8 cellular contexts compared by ENCODE assay signal in the genomic region with DNA sequence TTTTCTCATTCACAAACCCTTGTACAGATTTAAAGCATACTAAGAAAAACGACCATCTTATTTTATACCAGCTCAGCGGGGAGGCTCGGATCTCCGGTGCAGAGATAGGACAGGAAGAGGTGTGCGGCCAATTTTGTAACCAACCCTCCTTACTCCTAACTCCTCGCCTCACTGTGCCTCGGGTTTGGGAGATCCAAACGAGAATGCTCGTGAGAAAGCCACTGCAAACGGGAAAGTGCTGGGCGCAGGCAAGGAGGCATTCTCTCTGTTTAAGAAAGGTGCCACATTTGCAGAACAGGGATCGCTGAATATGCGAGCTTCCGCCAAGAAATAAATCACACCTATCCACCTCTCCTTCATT. TPM values are rescaled to one million over a fixed set of nuclear protein-coding genes. Genes with fewer than 3 reads are reported as not detected.
DNase-seq lines count a peak whose midpoint lies in the region; ATAC-seq, FAIRE-seq and TF ChIP-seq lines count a peak whose summit lies in the region.

No MANE protein-coding gene starts in this region.

- H3K4me2 ChIP-seq in hepatocyte (peak overlapping the region; percentile 92), smooth muscle cell (peak overlapping the region; percentile 95)

- peaks cover 37% of the 10 kb centered on the region for H3K4me1 ChIP-seq in CD4-positive, CD25-positive, alpha-beta regulatory T cell (ENCODE audit: control insufficient read depth, insufficient read depth, low read length, poor library complexity, severe bottlenecking)
- peaks cover 7% of the 10 kb centered on the region for H3K4me1 ChIP-seq in hepatocyte (ENCODE audit: insufficient read depth)
- H3K4me1 ChIP-seq in smooth muscle cell (ENCODE audit: low read depth) = peaks cover 12% of the 10 kb centered on the region

- peak overlapping the region; percentile 69 for H3K27ac ChIP-seq in CD4-positive, CD25-positive, alpha-beta regulatory T cell (ENCODE audit: insufficient read depth, low read length, poor library complexity, severe bottlenecking)
- H3K27ac ChIP-seq in hepatocyte (peak overlapping the region; percentile 99), smooth muscle cell (ENCODE audit: low read depth) (peak overlapping the region; percentile 92)

- ATAC-seq in CD4-positive, CD25-positive, alpha-beta regulatory T cell (ENCODE audit: low read depth in 2 of 2) = no peak
- ATAC-seq in HG03095 (IDR thresholded peaks at IDR 0.05; ENCODE audit: unreplicated experiment) = no peak

- DNase-seq in CD4-positive, CD25-positive, alpha-beta regulatory T cell = peak in 2 of 3 donors; percentile 8 to 48
- DNase-seq in H54 (ENCODE audit: insufficient read length, low spot score) = peak; percentile 1
- peak; percentile 31 for DNase-seq in activated CD4-positive, alpha-beta memory T cell treated with anti-CD3 and anti-CD28 coated beads for 36 hours
- peak; percentile 10 for DNase-seq in hepatocyte (ENCODE audit: low spot score)
- no peak for DNase-seq in smooth muscle cell (lab: John Stamatoyannopoulos, UW; ENCODE audit: unreplicated experiment)
- no peak for DNase-seq in GOT3 (lab: John Stamatoyannopoulos, UW)
- no peak for DNase-seq in G401 (ENCODE audit: low spot score)

- TF ChIP-seq POLR2A in H54 (IDR thresholded peaks at IDR 0.05; ENCODE audit: low read depth, low read length) = no peak

- peaks cover 15% of the 10 kb centered on the region for H3K36me3 Mint-ChIP-seq in CD4-positive, CD25-positive, alpha-beta regulatory T cell
- H3K36me3 Mint-ChIP-seq in activated CD4-positive, alpha-beta memory T cell treated with anti-CD3 and anti-CD28 coated beads for 36 hours = peaks cover 23% of the 10 kb centered on the region

- in situ Hi-C loops in G401 (cut with HindIII; ENCODE audit: low sequenced_read_pairs) = no loop called here

- H3K36me3 ChIP-seq in CD4-positive, CD25-positive, alpha-beta regulatory T cell (ENCODE audit: control insufficient read depth, insufficient read depth, low read length) = peaks cover 15% of the 10 kb centered on the region
- H3K36me3 ChIP-seq in hepatocyte (replicated peaks; ENCODE audit: insufficient read depth, low read depth) (no peaks in the 10 kb centered on the region), smooth muscle cell (ENCODE audit: low read depth) (no peaks in the 10 kb centered on the region)

- no peak for FAIRE-seq in H54 (lab: Jason Lieb, UNC)

- H2AFZ ChIP-seq in hepatocyte (peak overlapping the region; percentile 85), smooth muscle cell (ENCODE audit: low read depth) (no peak overlapping the region)

- peak overlapping the region; percentile 87 to 92 (median 91) for H3K27ac Mint-ChIP-seq in CD4-positive, CD25-positive, alpha-beta regulatory T cell
- H3K27ac Mint-ChIP-seq in activated CD4-positive, alpha-beta memory T cell treated with anti-CD3 and anti-CD28 coated beads for 36 hours = peak overlapping the region; percentile 76

- H3K79me2 ChIP-seq in hepatocyte (peaks cover 39% of the 10 kb centered on the region), smooth muscle cell (ENCODE audit: low read depth) (peaks cover 30% of the 10 kb centered on the region)

- peak overlapping the region; percentile 31 to 97 (median 94) for H3K4me3 Mint-ChIP-seq in CD4-positive, CD25-positive, alpha-beta regulatory T cell
- H3K4me3 Mint-ChIP-seq in activated CD4-positive, alpha-beta memory T cell treated with anti-CD3 and anti-CD28 coated beads for 36 hours = peak overlapping the region; percentile 90

- no peaks in the 10 kb centered on the region for H3F3A ChIP-seq in smooth muscle cell (ENCODE audit: low read depth)

- intact Hi-C loops in activated CD4-positive, alpha-beta memory T cell treated with anti-CD3 and anti-CD28 coated beads for 36 hours (cut with micrococcal nuclease) = loop anchor here (1.0 to 10.0 kb wide), 7 partner anchors 25 to 844 kb away; a partner anchor contains a TSS

- no peaks in the 10 kb centered on the region for H3K27me3 ChIP-seq in CD4-positive, CD25-positive, alpha-beta regulatory T cell (ENCODE audit: control insufficient read depth, insufficient read depth, low read length)
- H3K27me3 ChIP-seq in hepatocyte (no peaks in the 10 kb centered on the region), smooth muscle cell (ENCODE audit: low read depth) (no peaks in the 10 kb centered on the region)

- CTCF ChIA-PET in activated CD4-positive, alpha-beta memory T cell treated with anti-CD3 and anti-CD28 coated beads for 36 hours (lab: Charles Lee) = interaction anchor here (0.6 to 2.5 kb wide), 6 partner anchors 25 to 349 kb away, joined by 3 to 23 read pairs (median 4); no protein-coding TSS in a partner anchor

- peak overlapping the region; percentile 96 for H3K4me3 ChIP-seq in CD4-positive, CD25-positive, alpha-beta regulatory T cell (ENCODE audit: low read depth, low read length)
- H3K4me3 ChIP-seq in hepatocyte = peak overlapping the region; percentile 86
- H3K4me3 ChIP-seq in smooth muscle cell = peak overlapping the region; percentile 85

- H3K4me1 Mint-ChIP-seq in CD4-positive, CD25-positive, alpha-beta regulatory T cell = peaks cover 15 to 51% (median 33%) of the 10 kb centered on the region in 4 donors
- peaks cover 29% of the 10 kb centered on the region for H3K4me1 Mint-ChIP-seq in activated CD4-positive, alpha-beta memory T cell treated with anti-CD3 and anti-CD28 coated beads for 36 hours (ENCODE audit: low read depth)

- H3K9me3 ChIP-seq in CD4-positive, CD25-positive, alpha-beta regulatory T cell (ENCODE audit: control insufficient read depth in 2 of 2, low read length in 2 of 2) = no peaks in the 10 kb centered on the region
- no peaks in the 10 kb centered on the region for H3K9me3 ChIP-seq in hepatocyte (ENCODE audit: low read depth)
- H3K9me3 ChIP-seq in smooth muscle cell (replicated peaks; ENCODE audit: low read depth) = no peaks in the 10 kb centered on the region

- no peaks in the 10 kb centered on the region for H3K9me3 Mint-ChIP-seq in CD4-positive, CD25-positive, alpha-beta regulatory T cell
- peaks cover 16% of the 10 kb centered on the region for H3K9me3 Mint-ChIP-seq in activated CD4-positive, alpha-beta memory T cell treated with anti-CD3 and anti-CD28 coated beads for 36 hours

- TF ChIP-seq CTCF in hepatocyte (IDR thresholded peaks at IDR 0.05; ENCODE audit: poor library complexity) = no peak
- TF ChIP-seq CTCF in smooth muscle cell (IDR thresholded peaks at IDR 0.05; ENCODE audit: borderline replicate concordance, insufficient read depth, poor library complexity, severe bottlenecking) = no peak

- H3K27me3 Mint-ChIP-seq in CD4-positive, CD25-positive, alpha-beta regulatory T cell = no peaks in the 10 kb centered on the region
- H3K27me3 Mint-ChIP-seq in activated CD4-positive, alpha-beta memory T cell treated with anti-CD3 and anti-CD28 coated beads for 36 hours = no peaks in the 10 kb centered on the region

- POLR2A ChIA-PET in activated CD4-positive, alpha-beta memory T cell treated with anti-CD3 and anti-CD28 coated beads for 36 hours (lab: Charles Lee) = interaction anchor here (0.7 to 1.5 kb wide), 7 partner anchors 10 to 74 kb away, joined by 3 to 13 read pairs (median 3); a partner anchor contains a TSS

- peaks cover 10% of the 10 kb centered on the region for H4K20me1 ChIP-seq in hepatocyte (ENCODE audit: insufficient read depth, poor library complexity, severe bottlenecking)
- H4K20me1 ChIP-seq in smooth muscle cell (ENCODE audit: low read depth) = peaks cover 28% of the 10 kb centered on the region

- H3K9me2 ChIP-seq in hepatocyte (replicated peaks; ENCODE audit: insufficient read depth) = no peaks in the 10 kb centered on the region

- H3K9ac ChIP-seq in smooth muscle cell (ENCODE audit: low read depth) = peak overlapping the region; percentile 91

- 1% methylated on average over 14 of the region's 14 CpGs for WGBS in hepatocyte (ENCODE audit: low lambda C conversion rate, missing lambda C conversion rate)
- WGBS in smooth muscle cell (ENCODE audit: low lambda C conversion rate) = 1% methylated on average over 14 of the region's 14 CpGs

RNA-seq across cellular contexts. Expression of a gene that starts 1.1 kb away (rescaled TPM):
- 42.0 TPM for total RNA-seq in CD4-positive, CD25-positive, alpha-beta regulatory T cell
- 100 to 1,000 TPM in 3 of 4 donors, 10 to 100 TPM in 1; 99.8 to 119 (median 106) TPM for polyA plus RNA-seq in CD4-positive, CD25-positive, alpha-beta regulatory T cell
- 10 to 100 TPM; 72.8 to 77.2 TPM for total RNA-seq in activated CD4-positive, alpha-beta memory T cell treated with anti-CD3 and anti-CD28 coated beads for 36 hours
- total RNA-seq in hepatocyte (26.5 and 33.6 TPM in 2 replicates), smooth muscle cell (33.3 and 34.5 TPM in 2 replicates)
- polyA plus RNA-seq in hepatocyte (50.7 and 55.1 TPM in 2 replicates), smooth muscle cell (39.2 and 47.4 TPM in 2 replicates)
- total RNA-seq in G401 (2014; rRNA removed; shearing (Covaris generic)) = 23.3 and 27.1 TPM in 2 replicates

RNA-seq across cellular contexts. Expression of a gene that starts 46.3 kb away (rescaled TPM):
- 125 TPM for total RNA-seq in CD4-positive, CD25-positive, alpha-beta regulatory T cell
- polyA plus RNA-seq in CD4-positive, CD25-positive, alpha-beta regulatory T cell = 10 to 100 TPM; 19.1 to 39.0 (median 29.5) TPM
- 10 to 100 TPM; 66.9 to 67.9 TPM for total RNA-seq in activated CD4-positive, alpha-beta memory T cell treated with anti-CD3 and anti-CD28 coated beads for 36 hours
- 9.1 and 11.4 TPM in 2 replicates for total RNA-seq in hepatocyte
- 0.80 and 1.0 TPM in 2 replicates for polyA plus RNA-seq in hepatocyte
- total RNA-seq in smooth muscle cell = 0.85 and 0.94 TPM in 2 replicates
- polyA plus RNA-seq in smooth muscle cell = 0.50 TPM in 1 of 2 replicates, not detected in the other
- total RNA-seq in G401 (2014; rRNA removed; shearing (Covaris generic)) = 9.9 and 18.2 TPM in 2 replicates

RNA-seq across cellular contexts. Expression of a gene that starts 56.4 kb away (rescaled TPM):
- 93.3 TPM for total RNA-seq in CD4-positive, CD25-positive, alpha-beta regulatory T cell
- polyA plus RNA-seq in CD4-positive, CD25-positive, alpha-beta regulatory T cell = 10 to 100 TPM; 54.2 to 72.4 (median 64.0) TPM
- 10 to 100 TPM; 41.7 to 43.3 TPM for total RNA-seq in activated CD4-positive, alpha-beta memory T cell treated with anti-CD3 and anti-CD28 coated beads for 36 hours
- total RNA-seq in hepatocyte = 49.2 and 60.6 TPM in 2 replicates
- polyA plus RNA-seq in hepatocyte = 30.3 and 35.0 TPM in 2 replicates
- 37.4 and 41.5 TPM in 2 replicates for total RNA-seq in smooth muscle cell
- 21.3 and 32.9 TPM in 2 replicates for polyA plus RNA-seq in smooth muscle cell
- 24.8 and 37.8 TPM in 2 replicates for total RNA-seq in G401 (2014; rRNA removed; shearing (Covaris generic))

Comparison
In these comparisons a context has a peak if more than half of its experiments do, and no peak if none do; other contexts are left out.
1. DNase-seq: peak in CD4-positive, CD25-positive, alpha-beta regulatory T cell (2 of 3), H54 (single experiment), activated CD4-positive, alpha-beta memory T cell treated with anti-CD3 and anti-CD28 coated beads for 36 hours (single experiment) and hepatocyte (single experiment); none in smooth muscle cell (single experiment), GOT3 (single experiment) and G401 (single experiment).
2. Peak in every context shown above with its lines, with median percentiles within 50 percentile points of each other: H3K27ac ChIP-seq and H3K4me3 ChIP-seq.